8 cellular contexts compared by ENCODE assay signal in the genomic region with DNA sequence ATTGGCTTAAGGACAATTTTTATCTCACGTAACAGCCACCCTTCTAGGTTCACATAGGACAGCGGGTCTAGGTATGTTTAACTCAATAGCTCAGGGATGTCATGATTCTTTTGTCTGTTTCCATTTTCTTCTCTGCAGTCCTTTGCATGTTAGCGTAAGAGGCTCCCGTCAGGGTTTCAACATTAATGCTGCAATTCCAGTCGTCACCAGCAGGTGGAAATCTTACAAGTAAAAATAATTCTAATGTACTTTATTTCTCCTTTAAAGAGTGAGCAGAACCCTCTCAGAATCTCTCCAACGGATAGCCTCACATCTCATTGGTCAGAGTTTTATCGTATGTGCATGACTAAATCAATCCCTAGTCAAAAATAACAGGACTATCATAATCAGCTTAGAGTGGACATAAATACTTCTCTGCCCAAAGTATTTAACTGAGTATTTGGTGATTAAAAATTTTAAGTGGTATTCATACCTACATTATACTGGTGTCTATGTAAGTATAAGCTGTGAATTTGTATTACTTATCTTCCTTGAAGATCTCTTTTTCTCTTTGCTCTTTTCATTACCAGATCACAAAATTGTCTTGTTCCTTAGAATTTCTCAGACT.
DNase-seq lines count a peak whose midpoint lies in the region; ATAC-seq and TF ChIP-seq lines count a peak whose summit lies in the region.

No MANE protein-coding gene starts in this region.

- peaks cover 6% of the 10 kb centered on the region for H3K27me3 Mint-ChIP-seq in GM23338 (ENCODE audit: insufficient read depth, low read depth, poor library complexity)
- H3K27me3 Mint-ChIP-seq in activated CD4-positive, alpha-beta T cell treated with anti-CD3 and anti-CD28 coated beads, Interleukin-2, amount 10 ng/mL, durations not matched to agents 7 days and 5 days = no peaks in the 10 kb centered on the region

- no peaks in the 10 kb centered on the region for H3K9me3 Mint-ChIP-seq in GM23338
- H3K9me3 Mint-ChIP-seq in activated CD4-positive, alpha-beta T cell treated with anti-CD3 and anti-CD28 coated beads, Interleukin-2, amount 10 ng/mL, durations not matched to agents 7 days and 5 days = no peaks in the 10 kb centered on the region

- TF ChIP-seq CTCF in GM23338 (conservative IDR thresholded peaks at IDR 0.05; ENCODE audit: low read depth in 2 of 2) (peak; percentile 59 to 80), gastroesophageal sphincter (IDR thresholded peaks at IDR 0.05) (peak; percentile 34 to 69 (median 42))

- ATAC-seq in activated CD4-positive, CD25-positive, alpha-beta regulatory T cell treated with anti-CD3 and anti-CD28 coated beads, Interleukin-2, amount 50 U/mL, for 24 hours = no peak
- peak; percentile 75 for ATAC-seq in GM23338
- ATAC-seq in gastroesophageal sphincter = no peak

- H3K4me3 Mint-ChIP-seq in GM23338 = no peak overlapping the region
- H3K4me3 Mint-ChIP-seq in activated CD4-positive, alpha-beta T cell treated with anti-CD3 and anti-CD28 coated beads, Interleukin-2, amount 10 ng/mL, durations not matched to agents 7 days and 5 days = no peak overlapping the region

- H3K27ac ChIP-seq in GM23338 (ENCODE audit: low read depth) (no peak overlapping the region), gastroesophageal sphincter (no peak overlapping the region)

- no peak overlapping the region for H3K4me3 ChIP-seq in GM23338
- H3K4me3 ChIP-seq in gastroesophageal sphincter = no peak overlapping the region

- TF ChIP-seq EP300 in gastroesophageal sphincter (IDR thresholded peaks at IDR 0.05) = no peak

- H3F3A ChIP-seq in GM23338 (replicated peaks; ENCODE audit: low read depth) = no peaks in the 10 kb centered on the region

- 23 to 31% methylated on average over 7 of the region's 7 CpGs for WGBS in gastroesophageal sphincter (ENCODE audit: low coverage in 1 of 2), 2 donors

- H2AFZ ChIP-seq in GM23338 = peak overlapping the region; percentile 81; the same call in 1 of the 2 replicates

- TF ChIP-seq POLR2A in gastroesophageal sphincter (IDR thresholded peaks at IDR 0.05) = no peak

- H3K27ac Mint-ChIP-seq in GM23338 = no peak overlapping the region
- no peak overlapping the region for H3K27ac Mint-ChIP-seq in activated CD4-positive, alpha-beta T cell treated with anti-CD3 and anti-CD28 coated beads, Interleukin-2, amount 10 ng/mL, durations not matched to agents 7 days and 5 days

- H4K20me1 ChIP-seq in GM23338 (replicated peaks; ENCODE audit: insufficient read depth) = no peaks in the 10 kb centered on the region

- no peaks in the 10 kb centered on the region for H3K79me2 ChIP-seq in GM23338 (replicated peaks; ENCODE audit: insufficient read depth)

- no peaks in the 10 kb centered on the region; the same call in 2 of the 3 replicates for H3K4me1 Mint-ChIP-seq in GM23338
- no peaks in the 10 kb centered on the region for H3K4me1 Mint-ChIP-seq in activated CD4-positive, alpha-beta T cell treated with anti-CD3 and anti-CD28 coated beads, Interleukin-2, amount 10 ng/mL, durations not matched to agents 7 days and 5 days

- no peaks in the 10 kb centered on the region for H3K27me3 ChIP-seq in GM23338 (ENCODE audit: insufficient read depth)
- no peaks in the 10 kb centered on the region for H3K27me3 ChIP-seq in gastroesophageal sphincter

- H3K4me1 ChIP-seq in GM23338 (ENCODE audit: insufficient read depth) (no peaks in the 10 kb centered on the region), gastroesophageal sphincter (no peaks in the 10 kb centered on the region)

- no peaks in the 10 kb centered on the region for H3K9me3 ChIP-seq in gastroesophageal sphincter

- POLR2A ChIA-PET in activated CD4-positive, alpha-beta T cell treated with anti-CD3 and anti-CD28 coated beads, Interleukin-2, amount 10 ng/mL, durations not matched to agents 7 days and 5 days (lab: Charles Lee) = no interaction called here

- no peaks in the 10 kb centered on the region for H3K36me3 Mint-ChIP-seq in GM23338 (ENCODE audit: low read depth)
- H3K36me3 Mint-ChIP-seq in activated CD4-positive, alpha-beta T cell treated with anti-CD3 and anti-CD28 coated beads, Interleukin-2, amount 10 ng/mL, durations not matched to agents 7 days and 5 days (ENCODE audit: low read depth) = no peaks in the 10 kb centered on the region

- peak; percentile 29 for DNase-seq in activated CD4-positive, CD25-positive, alpha-beta regulatory T cell treated with anti-CD3 and anti-CD28 coated beads, Interleukin-2, amount 50 U/mL, for 72 hours
- DNase-seq in GM23338 (ENCODE audit: low spot score) (peak; percentile 94), NCI-H1092 treated with DMSO at 0.1 percent for 48 hours (lab: John Stamatoyannopoulos, UW) (peak; percentile 28), putamen (ENCODE audit: low spot score) (peak; percentile 33), DMS79 treated with DMSO at 0.1 percent for 48 hours (lab: John Stamatoyannopoulos, UW) (no peak)
- peak; percentile 50 for DNase-seq in activated CD4-positive, alpha-beta T cell treated with anti-CD3 and anti-CD28 coated beads, Interleukin-2, amount 10 ng/mL, durations not matched to agents 7 days and 5 days

- CTCF ChIA-PET in activated CD4-positive, alpha-beta T cell treated with anti-CD3 and anti-CD28 coated beads, Interleukin-2, amount 10 ng/mL, durations not matched to agents 7 days and 5 days (lab: Charles Lee) = no interaction called here

- peak overlapping the region; percentile 16; the same call in 1 of the 2 replicates for H3K4me2 ChIP-seq in GM23338

- no peaks in the 10 kb centered on the region for H3K36me3 ChIP-seq in GM23338 (ENCODE audit: insufficient read depth)
- no peaks in the 10 kb centered on the region for H3K36me3 ChIP-seq in gastroesophageal sphincter

- H3K9me2 ChIP-seq in GM23338 (ENCODE audit: insufficient read depth) = peaks cover 3% of the 10 kb centered on the region; the same call in 1 of the 2 replicates

TF ChIP-seq in GM23338, 12 proteins besides CTCF, POLR2A, EP300 and RAD21 (continues in another document):
- TF ChIP-seq POLR2AphosphoS5 (IDR thresholded peaks at IDR 0.05; ENCODE audit: low read depth) (no peak), CREB1 (CRISPR knock-in tag; IDR thresholded peaks at IDR 0.05; ENCODE audit: low read depth) (no peak), JUNB (IDR thresholded peaks at IDR 0.05; ENCODE audit: unreplicated experiment) (no peak)
- TF ChIP-seq, protein P1, sequence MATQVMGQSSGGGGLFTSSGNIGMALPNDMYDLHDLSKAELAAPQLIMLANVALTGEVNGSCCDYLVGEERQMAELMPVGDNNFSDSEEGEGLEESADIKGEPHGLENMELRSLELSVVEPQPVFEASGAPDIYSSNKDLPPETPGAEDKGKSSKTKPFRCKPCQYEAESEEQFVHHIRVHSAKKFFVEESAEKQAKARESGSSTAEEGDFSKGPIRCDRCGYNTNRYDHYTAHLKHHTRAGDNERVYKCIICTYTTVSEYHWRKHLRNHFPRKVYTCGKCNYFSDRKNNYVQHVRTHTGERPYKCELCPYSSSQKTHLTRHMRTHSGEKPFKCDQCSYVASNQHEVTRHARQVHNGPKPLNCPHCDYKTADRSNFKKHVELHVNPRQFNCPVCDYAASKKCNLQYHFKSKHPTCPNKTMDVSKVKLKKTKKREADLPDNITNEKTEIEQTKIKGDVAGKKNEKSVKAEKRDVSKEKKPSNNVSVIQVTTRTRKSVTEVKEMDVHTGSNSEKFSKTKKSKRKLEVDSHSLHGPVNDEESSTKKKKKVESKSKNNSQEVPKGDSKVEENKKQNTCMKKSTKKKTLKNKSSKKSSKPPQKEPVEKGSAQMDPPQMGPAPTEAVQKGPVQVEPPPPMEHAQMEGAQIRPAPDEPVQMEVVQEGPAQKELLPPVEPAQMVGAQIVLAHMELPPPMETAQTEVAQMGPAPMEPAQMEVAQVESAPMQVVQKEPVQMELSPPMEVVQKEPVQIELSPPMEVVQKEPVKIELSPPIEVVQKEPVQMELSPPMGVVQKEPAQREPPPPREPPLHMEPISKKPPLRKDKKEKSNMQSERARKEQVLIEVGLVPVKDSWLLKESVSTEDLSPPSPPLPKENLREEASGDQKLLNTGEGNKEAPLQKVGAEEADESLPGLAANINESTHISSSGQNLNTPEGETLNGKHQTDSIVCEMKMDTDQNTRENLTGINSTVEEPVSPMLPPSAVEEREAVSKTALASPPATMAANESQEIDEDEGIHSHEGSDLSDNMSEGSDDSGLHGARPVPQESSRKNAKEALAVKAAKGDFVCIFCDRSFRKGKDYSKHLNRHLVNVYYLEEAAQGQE (IDR thresholded peaks at IDR 0.05; ENCODE audit: unreplicated experiment) = no peak
